ENCODE assay signal across 3 cellular contexts in the genomic region with DNA sequence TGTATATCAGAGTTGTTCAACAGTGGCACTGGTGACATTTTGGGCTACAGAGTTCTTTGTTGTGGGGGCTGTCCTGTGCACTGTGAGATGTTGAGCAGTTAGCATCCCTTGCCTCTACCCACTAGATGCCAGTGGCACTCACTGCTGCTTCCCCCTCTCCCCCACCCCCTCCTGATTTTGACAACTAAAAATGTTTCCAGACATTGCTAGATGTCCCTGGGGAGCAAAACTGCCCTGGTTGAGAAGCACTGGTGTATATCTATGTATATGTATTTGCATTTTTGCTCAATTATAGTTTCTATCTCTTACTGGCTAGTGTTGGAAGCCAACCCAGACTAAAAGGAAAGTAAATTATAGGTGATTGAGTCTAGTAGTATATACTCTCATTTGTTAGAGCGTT.
TF ChIP-seq lines count a peak whose summit lies in the region.

No MANE protein-coding gene starts in this region.

TF ChIP-seq in liver, 16 proteins besides CTCF, POLR2A, EP300 and RAD21:
- TF ChIP-seq YY1 (IDR thresholded peaks at IDR 0.05) (no peak), GABPA (IDR thresholded peaks at IDR 0.05 in 1 of 2, conservative IDR thresholded peaks at IDR 0.05 in 1 of 2) (no peak), FOXA1 (IDR thresholded peaks at IDR 0.05) (no peak)
TF ChIP-seq in liver: peak in this region for 0.

TF ChIP-seq in HepG2, 621 proteins besides CTCF, POLR2A, EP300 and RAD21:
- TF ChIP-seq HIC2 (CRISPR knock-in tag; IDR thresholded peaks at IDR 0.05; ENCODE audit: low read depth) = no peak
- TF ChIP-seq ELF3 (CRISPR knock-in tag; IDR thresholded peaks at IDR 0.05) = no peak
- no peak for TF ChIP-seq ZFP91 (CRISPR knock-in tag; IDR thresholded peaks at IDR 0.05; ENCODE audit: borderline replicate concordance)
- no peak for TF ChIP-seq MEIS2 (CRISPR knock-in tag; IDR thresholded peaks at IDR 0.05)
- no peak for TF ChIP-seq MAFK (conservative IDR thresholded peaks at IDR 0.05 in 1 of 2, IDR thresholded peaks at IDR 0.05 in 1 of 2; ENCODE audit: low read length in 2 of 2)
- no peak for TF ChIP-seq FLYWCH1 (CRISPR knock-in tag; IDR thresholded peaks at IDR 0.05)
- TF ChIP-seq ZNF841 (CRISPR knock-in tag; IDR thresholded peaks at IDR 0.05; ENCODE audit: borderline replicate concordance) = no peak
- TF ChIP-seq, protein P1, sequence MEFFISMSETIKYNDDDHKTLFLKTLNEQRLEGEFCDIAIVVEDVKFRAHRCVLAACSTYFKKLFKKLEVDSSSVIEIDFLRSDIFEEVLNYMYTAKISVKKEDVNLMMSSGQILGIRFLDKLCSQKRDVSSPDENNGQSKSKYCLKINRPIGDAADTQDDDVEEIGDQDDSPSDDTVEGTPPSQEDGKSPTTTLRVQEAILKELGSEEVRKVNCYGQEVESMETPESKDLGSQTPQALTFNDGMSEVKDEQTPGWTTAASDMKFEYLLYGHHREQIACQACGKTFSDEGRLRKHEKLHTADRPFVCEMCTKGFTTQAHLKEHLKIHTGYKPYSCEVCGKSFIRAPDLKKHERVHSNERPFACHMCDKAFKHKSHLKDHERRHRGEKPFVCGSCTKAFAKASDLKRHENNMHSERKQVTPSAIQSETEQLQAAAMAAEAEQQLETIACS (CRISPR knock-in tag; IDR thresholded peaks at IDR 0.05) = no peak

TF ChIP-seq in IMR-90, 13 proteins besides CTCF, POLR2A, EP300 and RAD21:
- no peak for TF ChIP-seq MAFK (IDR thresholded peaks at IDR 0.05; ENCODE audit: low read depth, low read length)
- TF ChIP-seq MAZ (IDR thresholded peaks at IDR 0.05; ENCODE audit: borderline replicate concordance, low read depth, low read length) = no peak
- TF ChIP-seq FOS (IDR thresholded peaks at IDR 0.05; ENCODE audit: low read depth, low read length) = no peak
TF ChIP-seq in IMR-90: peak in this region for 0.
